ENCODE assay signal across 24 cellular contexts in genomic region chr5:36179950-36180349, GRCh38.
"Had no signal": no experiment of that assay in that cellular context is flagged by ENCODE, and none has a peak within 500 bp of the region (broad histone marks: within the 10 kb centered on the region; RNA-seq: fewer than 3 reads in every experiment).

No MANE protein-coding gene starts in this region.

- H3K4me3 Mint-ChIP-seq: activated naive CD4-positive, alpha-beta T cell treated with anti-CD3 and anti-CD28 coated beads, Interleukin-2, amount 50 U/mL, for 24 hours; endodermal cell; naive thymus-derived CD4-positive, alpha-beta T cell; neural crest cell; WTC11 had no signal

- H3K27ac Mint-ChIP-seq: activated naive CD4-positive, alpha-beta T cell treated with anti-CD3 and anti-CD28 coated beads, Interleukin-2, amount 50 U/mL, for 24 hours; endodermal cell; WTC11 had no signal

- H3K27me3 ChIP-seq: gastroesophageal sphincter, heart left ventricle, upper lobe of left lung had no signal

- H3K4me1 Mint-ChIP-seq: activated naive CD4-positive, alpha-beta T cell treated with anti-CD3 and anti-CD28 coated beads, Interleukin-2, amount 50 U/mL, for 24 hours; endodermal cell; WTC11 had no signal

- ATAC-seq: gastroesophageal sphincter; heart left ventricle; lower lobe of right lung; naive thymus-derived CD4-positive, alpha-beta T cell; WTC11 had no signal

- H3K9me3 ChIP-seq: gastroesophageal sphincter, heart left ventricle, lower lobe of right lung, thoracic aorta, upper lobe of left lung had no signal

- H3K4me1 ChIP-seq: gastroesophageal sphincter, heart left ventricle, lower lobe of right lung, upper lobe of left lung had no signal

- H3K9me3 Mint-ChIP-seq: activated naive CD4-positive, alpha-beta T cell treated with anti-CD3 and anti-CD28 coated beads, Interleukin-2, amount 50 U/mL, for 24 hours; neural crest cell had no signal

- H3K27ac ChIP-seq: coronary artery, epithelial cell of prostate, gastroesophageal sphincter, heart left ventricle, lower lobe of right lung, thoracic aorta, upper lobe of left lung had no signal

- DNase-seq: activated CD4-positive, alpha-beta T cell treated with anti-CD3 and anti-CD28 coated beads, Interleukin-2, amount 50 U/mL, for 4 hours; activated CD8-positive, alpha-beta memory T cell treated with anti-CD3 and anti-CD28 coated beads for 24 hours; activated gamma-delta T cell treated with Interleukin-2 at 50 U/mL for 16 hours; endodermal cell; heart left ventricle; kidney; lower lobe of right lung; mesendoderm; naive thymus-derived CD4-positive, alpha-beta T cell; occipital lobe; retina; stimulated activated CD4-positive, alpha-beta T cell treated with anti-CD3 and anti-CD28 coated beads, Interleukin-2, amount 100 ng/mL, for 48 hours; stimulated activated CD8-positive, alpha-beta memory T cell treated with anti-CD3 and anti-CD28 coated beads, Interleukin-4, amount 100 ng/mL, for 48 hours; stimulated activated naive CD4-positive, alpha-beta T cell; T-helper 1 cell; T-helper 9 cell; upper lobe of left lung had no signal

- H3K27me3 Mint-ChIP-seq: activated naive CD4-positive, alpha-beta T cell treated with anti-CD3 and anti-CD28 coated beads, Interleukin-2, amount 50 U/mL, for 24 hours; naive thymus-derived CD4-positive, alpha-beta T cell had no signal

- H3K4me3 ChIP-seq: coronary artery, gastroesophageal sphincter, heart left ventricle, lower lobe of right lung, thoracic aorta, upper lobe of left lung had no signal
